In the genomic region with DNA sequence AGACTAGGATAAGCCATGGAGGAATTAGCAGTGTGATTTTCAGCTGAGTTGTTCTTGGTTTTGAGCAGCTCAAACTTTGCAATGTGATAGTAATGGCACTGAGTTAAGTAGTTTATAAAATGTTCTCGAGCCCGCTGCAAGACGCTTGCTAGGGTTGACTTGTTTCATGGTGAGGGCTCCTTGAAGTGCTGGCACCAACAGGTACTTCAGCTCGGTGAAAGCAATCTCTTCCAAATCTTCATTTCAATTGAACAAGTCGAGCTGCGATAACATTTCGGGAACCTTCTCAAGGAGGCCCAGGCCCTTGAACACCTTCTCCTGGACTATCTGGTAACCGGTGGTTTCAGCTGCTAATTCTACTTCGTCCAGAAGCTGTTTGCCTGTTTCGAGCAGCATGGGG, we compare ENCODE assay signal across 28 cellular contexts.
"Had no signal": no experiment of that assay in that cellular context is flagged by ENCODE, and none has a peak within 500 bp of the region (broad histone marks: within the 10 kb centered on the region; RNA-seq: fewer than 3 reads in every experiment).

No MANE protein-coding gene starts in this region.

- H3K36me3 ChIP-seq: ovary, right lobe of liver, spleen, suprapubic skin, tibial nerve, upper lobe of left lung, vagina had no signal

- H3K4me1 ChIP-seq: parathyroid adenoma, psoas muscle, right lobe of liver, spleen, suprapubic skin, testis, tibial nerve, upper lobe of left lung, vagina had no signal

- H3K4me2 ChIP-seq: smooth muscle cell had no signal

- ATAC-seq: naive thymus-derived CD8-positive, alpha-beta T cell; natural killer cell treated with Interleukin-12 subunit alpha and Interleukin-12 subunit beta and Interleukin-15 and Interleukin-18, amount 100 ng/mL, for 72 hours; psoas muscle; right cardiac atrium; right lobe of liver; stimulated activated memory B cell treated with anti-CD40 and anti-IgM and Interleukin-4, amounts not matched to agents 10 μg/mL and 1 μg/mL and 100 μg/mL, for 72 hours; stimulated activated naive CD8-positive, alpha-beta T cell treated with anti-CD3 and anti-CD28 coated beads, Interleukin-15, amount 100 ng/mL, for 72 hours; stimulated activated naive CD8-positive, alpha-beta T cell treated with anti-CD3 and anti-CD28 coated beads, Interleukin-15, Interleukin-2, amounts not matched to agents 100 U/mL and 50 U/mL, for 24 hours had no signal

- H3K9ac ChIP-seq: parathyroid adenoma had no signal

- H3K9me3 ChIP-seq: ovary, psoas muscle, right lobe of liver, suprapubic skin, testis, vagina had no signal

- H3K79me2 ChIP-seq: parathyroid adenoma had no signal

- DNase-seq: naive thymus-derived CD8-positive, alpha-beta T cell; nephron progenitor cell; occipital lobe; ovary; posterior cingulate gyrus; psoas muscle; right cardiac atrium; right lobe of liver; spleen; stimulated activated CD4-positive, alpha-beta T cell treated with anti-CD3 and anti-CD28 coated beads, Interleukin-12 subunit alpha, Interleukin-12 subunit beta, amount 100 ng/mL, for 4 hours; stimulated activated CD4-positive, alpha-beta T cell treated with anti-CD3 and anti-CD28 coated beads, Interleukin-1b, Interleukin-23, amount 100 ng/mL, for 48 hours; stimulated activated CD4-positive, alpha-beta T cell treated with anti-CD3 and anti-CD28 coated beads, Interleukin-4, amount 100 ng/mL, for 1 hour; stimulated activated CD4-positive, alpha-beta T cell treated with anti-CD3 and anti-CD28 coated beads, Interleukin-4, amount 100 ng/mL, for 4 hours; stimulated activated CD8-positive, alpha-beta memory T cell treated with anti-CD3 and anti-CD28 coated beads, Interleukin-4, amount 100 ng/mL, for 48 hours; stimulated activated naive CD4-positive, alpha-beta T cell; stimulated activated naive CD8-positive, alpha-beta T cell treated with anti-CD3 and anti-CD28 coated beads, Interleukin-15, amount 100 ng/mL, for 72 hours; stimulated activated naive CD8-positive, alpha-beta T cell treated with anti-CD3 and anti-CD28 coated beads, Interleukin-15, Interleukin-2, amounts not matched to agents 100 U/mL and 50 U/mL, for 24 hours; substantia nigra; testis; upper lobe of left lung had no signal

- H3K27me3 ChIP-seq: ovary, right lobe of liver, spleen, suprapubic skin, testis, tibial nerve, upper lobe of left lung, vagina had no signal

- H3K27ac ChIP-seq: ovary, parathyroid adenoma, psoas muscle, right lobe of liver, skin epidermis, spleen, suprapubic skin, testis, tibial nerve, upper lobe of left lung, vagina had no signal

- H3K4me3 ChIP-seq: ovary, psoas muscle, right lobe of liver, skin epidermis, smooth muscle cell, spleen, suprapubic skin, testis, tibial nerve, upper lobe of left lung, vagina had no signal

- H2AFZ ChIP-seq: parathyroid adenoma had no signal
